15 cellular contexts compared by ENCODE assay signal in the genomic region with DNA sequence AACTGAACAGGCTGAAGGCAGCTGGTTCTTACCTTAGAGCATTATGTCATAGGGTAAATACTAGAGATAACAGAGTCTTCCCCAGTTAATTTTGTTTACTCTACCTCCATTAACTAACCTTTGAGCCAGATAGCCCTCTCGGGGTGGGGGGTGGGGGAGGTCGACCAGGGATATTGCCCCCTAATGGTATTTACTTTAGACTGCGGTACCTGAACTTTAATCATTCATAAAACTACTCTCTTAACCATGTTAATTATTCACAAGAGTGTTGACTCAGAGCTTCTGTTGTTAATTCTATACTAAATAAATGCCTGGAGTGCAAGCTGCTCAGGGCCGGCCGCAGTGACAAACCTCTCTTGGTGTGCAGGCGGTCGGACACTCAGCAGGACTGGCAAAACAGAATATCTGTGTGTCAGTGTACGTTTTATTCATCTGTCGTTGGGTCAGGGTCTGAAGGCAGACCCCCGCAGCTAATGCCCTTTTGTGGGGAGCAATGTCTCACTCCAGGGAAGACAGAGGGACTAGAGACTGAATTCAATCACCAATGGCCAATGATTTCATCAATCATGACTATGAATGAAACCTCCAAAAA.
DNase-seq lines count a peak whose midpoint lies in the region; ATAC-seq and TF ChIP-seq lines count a peak whose summit lies in the region.
"Had no signal": no experiment of that assay in that cellular context is flagged by ENCODE, and none has a peak within 500 bp of the region (broad histone marks: within the 10 kb centered on the region; RNA-seq: fewer than 3 reads in every experiment).

No MANE protein-coding gene starts in this region.

- H3K4me3 ChIP-seq in epithelial cell of proximal tubule (ENCODE audit: low read depth, low read length), result peak overlapping the region; percentile 51
- H3K4me3 ChIP-seq: BLaER1, heart left ventricle, lower lobe of right lung had no signal

- no peaks in the 10 kb centered on the region for H3K4me1 ChIP-seq in foreskin keratinocyte
- H3K4me1 ChIP-seq: BLaER1, lower lobe of right lung had no signal

- H3K36me3 Mint-ChIP-seq in activated CD4-positive, alpha-beta T cell treated with anti-CD3 and anti-CD28 coated beads for 36 hours (ENCODE audit: low read depth), result no peaks in the 10 kb centered on the region
- peaks cover 3% of the 10 kb centered on the region; the same call in 1 of the 2 replicates for H3K36me3 Mint-ChIP-seq in WTC11
- H3K36me3 Mint-ChIP-seq in activated CD8-positive, alpha-beta T cell treated with anti-CD3 and anti-CD28 coated beads, Interleukin-2, amount 10 ng/mL, durations not matched to agents 7 days and 5 days (ENCODE audit: low read depth), result no peaks in the 10 kb centered on the region

- intact Hi-C loops in activated CD4-positive, alpha-beta T cell treated with anti-CD3 and anti-CD28 coated beads for 36 hours (cut with DNase I, micrococcal nuclease), result no loop called here

- peaks cover 4% of the 10 kb centered on the region for H3K27me3 Mint-ChIP-seq in activated CD4-positive, alpha-beta T cell treated with anti-CD3 and anti-CD28 coated beads for 36 hours
- no peaks in the 10 kb centered on the region for H3K27me3 Mint-ChIP-seq in WTC11 (ENCODE audit: low read depth)
- no peaks in the 10 kb centered on the region for H3K27me3 Mint-ChIP-seq in activated CD8-positive, alpha-beta T cell treated with anti-CD3 and anti-CD28 coated beads, Interleukin-2, amount 10 ng/mL, durations not matched to agents 7 days and 5 days (ENCODE audit: low read depth)

- H3K9me3 Mint-ChIP-seq in activated CD4-positive, alpha-beta T cell treated with anti-CD3 and anti-CD28 coated beads for 36 hours (ENCODE audit: low read depth), result peaks cover 2% of the 10 kb centered on the region
- H3K9me3 Mint-ChIP-seq in WTC11, result peaks cover 19% of the 10 kb centered on the region
- H3K9me3 Mint-ChIP-seq in activated CD8-positive, alpha-beta T cell treated with anti-CD3 and anti-CD28 coated beads, Interleukin-2, amount 10 ng/mL, durations not matched to agents 7 days and 5 days (ENCODE audit: insufficient read depth), result no peaks in the 10 kb centered on the region

- H3K4me3 Mint-ChIP-seq in activated CD4-positive, alpha-beta T cell treated with anti-CD3 and anti-CD28 coated beads for 36 hours, result no peak overlapping the region
- no peak overlapping the region for H3K4me3 Mint-ChIP-seq in WTC11
- no peak overlapping the region for H3K4me3 Mint-ChIP-seq in activated CD8-positive, alpha-beta T cell treated with anti-CD3 and anti-CD28 coated beads, Interleukin-2, amount 10 ng/mL, durations not matched to agents 7 days and 5 days
- H3K4me3 Mint-ChIP-seq: activated naive CD8-positive, alpha-beta T cell treated with anti-CD3 and anti-CD28 coated beads, Interleukin-2, amount 50 U/mL, for 24 hours had no signal

- no peak overlapping the region for H3K27ac ChIP-seq in foreskin keratinocyte
- H3K27ac ChIP-seq: BLaER1, heart left ventricle, lower lobe of right lung had no signal

- TF ChIP-seq CTCF in epithelial cell of proximal tubule (conservative IDR thresholded peaks at IDR 0.05; ENCODE audit: low read depth, low read length) (no peak), WTC11 (IDR thresholded peaks at IDR 0.05) (no peak), foreskin keratinocyte (conservative IDR thresholded peaks at IDR 0.05) (no peak)

- DNase-seq in HK-2 (ENCODE audit: unreplicated experiment) (peak; percentile 72), NCI-H345 (lab: John Stamatoyannopoulos, UW) (peak; percentile 33), epithelial cell of proximal tubule (ENCODE audit: low read depth) (peak; percentile 81), renal cortical epithelial cell (ENCODE audit: low read depth) (peak; percentile 97), WTC11 (ENCODE audit: low spot score) (no peak), foreskin keratinocyte (no peak)
- no peak for DNase-seq in activated CD4-positive, alpha-beta T cell treated with anti-CD3 and anti-CD28 coated beads for 36 hours
- no peak for DNase-seq in activated CD8-positive, alpha-beta T cell treated with anti-CD3 and anti-CD28 coated beads, Interleukin-2, amount 10 ng/mL, durations not matched to agents 7 days and 5 days
- DNase-seq: activated CD4-positive, CD25-positive, alpha-beta regulatory T cell; activated naive CD8-positive, alpha-beta T cell treated with anti-CD3 and anti-CD28 coated beads, Interleukin-2, amount 50 U/mL, for 24 hours; heart left ventricle; lower lobe of right lung; NCI-H1694; stimulated activated naive CD8-positive, alpha-beta T cell treated with anti-CD3 and anti-CD28 coated beads, Interleukin-15, Interleukin-2, amounts not matched to agents 100 U/mL and 50 U/mL, for 24 hours had no signal

- POLR2A ChIA-PET in activated CD4-positive, alpha-beta T cell treated with anti-CD3 and anti-CD28 coated beads for 36 hours (lab: Charles Lee), result no interaction called here
- POLR2A ChIA-PET in WTC11 (lab: Charles Lee), result no interaction called here
- POLR2A ChIA-PET in activated CD8-positive, alpha-beta T cell treated with anti-CD3 and anti-CD28 coated beads, Interleukin-2, amount 10 ng/mL, durations not matched to agents 7 days and 5 days (lab: Charles Lee), result no interaction called here

- ATAC-seq in activated CD4-positive, alpha-beta T cell treated with anti-CD3 and anti-CD28 coated beads for 36 hours, result no peak
- ATAC-seq in WTC11 (no peak), foreskin keratinocyte (no peak)
- ATAC-seq in activated CD8-positive, alpha-beta T cell treated with anti-CD3 and anti-CD28 coated beads, Interleukin-2, amount 10 ng/mL, durations not matched to agents 7 days and 5 days, result no peak
- ATAC-seq: activated naive CD8-positive, alpha-beta T cell treated with anti-CD3 and anti-CD28 coated beads, Interleukin-2, amount 50 U/mL, for 24 hours; heart left ventricle; stimulated activated naive CD8-positive, alpha-beta T cell treated with anti-CD3 and anti-CD28 coated beads, Interleukin-15, Interleukin-2, amounts not matched to agents 100 U/mL and 50 U/mL, for 24 hours had no signal

- no peaks in the 10 kb centered on the region for H3K4me1 Mint-ChIP-seq in activated CD4-positive, alpha-beta T cell treated with anti-CD3 and anti-CD28 coated beads for 36 hours
- peaks cover 14% of the 10 kb centered on the region for H3K4me1 Mint-ChIP-seq in WTC11
- no peaks in the 10 kb centered on the region for H3K4me1 Mint-ChIP-seq in activated CD8-positive, alpha-beta T cell treated with anti-CD3 and anti-CD28 coated beads, Interleukin-2, amount 10 ng/mL, durations not matched to agents 7 days and 5 days (ENCODE audit: low read depth)
- H3K4me1 Mint-ChIP-seq: activated naive CD8-positive, alpha-beta T cell treated with anti-CD3 and anti-CD28 coated beads, Interleukin-2, amount 50 U/mL, for 24 hours had no signal

- no peak overlapping the region for H3K27ac Mint-ChIP-seq in activated CD4-positive, alpha-beta T cell treated with anti-CD3 and anti-CD28 coated beads for 36 hours
- no peak overlapping the region for H3K27ac Mint-ChIP-seq in WTC11
- no peak overlapping the region for H3K27ac Mint-ChIP-seq in activated CD8-positive, alpha-beta T cell treated with anti-CD3 and anti-CD28 coated beads, Interleukin-2, amount 10 ng/mL, durations not matched to agents 7 days and 5 days
- H3K27ac Mint-ChIP-seq: activated naive CD8-positive, alpha-beta T cell treated with anti-CD3 and anti-CD28 coated beads, Interleukin-2, amount 50 U/mL, for 24 hours had no signal

- no peaks in the 10 kb centered on the region for H3K27me3 ChIP-seq in foreskin keratinocyte
- H3K27me3 ChIP-seq: BLaER1, heart left ventricle had no signal

- CTCF ChIA-PET in activated CD4-positive, alpha-beta T cell treated with anti-CD3 and anti-CD28 coated beads for 36 hours (lab: Charles Lee), result no interaction called here
- CTCF ChIA-PET in WTC11 (lab: Charles Lee), result interaction anchor here (1.2 kb wide), 1 partner anchor 30 kb away, joined by 3 read pairs; no protein-coding TSS in a partner anchor
- CTCF ChIA-PET in activated CD8-positive, alpha-beta T cell treated with anti-CD3 and anti-CD28 coated beads, Interleukin-2, amount 10 ng/mL, durations not matched to agents 7 days and 5 days (lab: Charles Lee), result no interaction called here

TF ChIP-seq in WTC11, 78 proteins besides CTCF, POLR2A, EP300 and RAD21 (continues in another document):
- no peak for TF ChIP-seq ETV6 (CRISPR knock-in tag; IDR thresholded peaks at IDR 0.05)
- TF ChIP-seq, protein P1, sequence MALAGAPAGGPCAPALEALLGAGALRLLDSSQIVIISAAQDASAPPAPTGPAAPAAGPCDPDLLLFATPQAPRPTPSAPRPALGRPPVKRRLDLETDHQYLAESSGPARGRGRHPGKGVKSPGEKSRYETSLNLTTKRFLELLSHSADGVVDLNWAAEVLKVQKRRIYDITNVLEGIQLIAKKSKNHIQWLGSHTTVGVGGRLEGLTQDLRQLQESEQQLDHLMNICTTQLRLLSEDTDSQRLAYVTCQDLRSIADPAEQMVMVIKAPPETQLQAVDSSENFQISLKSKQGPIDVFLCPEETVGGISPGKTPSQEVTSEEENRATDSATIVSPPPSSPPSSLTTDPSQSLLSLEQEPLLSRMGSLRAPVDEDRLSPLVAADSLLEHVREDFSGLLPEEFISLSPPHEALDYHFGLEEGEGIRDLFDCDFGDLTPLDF (CRISPR knock-in tag; IDR thresholded peaks at IDR 0.05), result no peak
- no peak for TF ChIP-seq ZNF232 (CRISPR knock-in tag; IDR thresholded peaks at IDR 0.05)
- TF ChIP-seq NFYB (CRISPR knock-in tag; conservative IDR thresholded peaks at IDR 0.05; ENCODE audit: low read depth), result no peak
- no peak for TF ChIP-seq TEAD1 (CRISPR knock-in tag; IDR thresholded peaks at IDR 0.05)
- TF ChIP-seq TP53 (CRISPR knock-in tag; IDR thresholded peaks at IDR 0.05), result no peak
- TF ChIP-seq, protein P2, sequence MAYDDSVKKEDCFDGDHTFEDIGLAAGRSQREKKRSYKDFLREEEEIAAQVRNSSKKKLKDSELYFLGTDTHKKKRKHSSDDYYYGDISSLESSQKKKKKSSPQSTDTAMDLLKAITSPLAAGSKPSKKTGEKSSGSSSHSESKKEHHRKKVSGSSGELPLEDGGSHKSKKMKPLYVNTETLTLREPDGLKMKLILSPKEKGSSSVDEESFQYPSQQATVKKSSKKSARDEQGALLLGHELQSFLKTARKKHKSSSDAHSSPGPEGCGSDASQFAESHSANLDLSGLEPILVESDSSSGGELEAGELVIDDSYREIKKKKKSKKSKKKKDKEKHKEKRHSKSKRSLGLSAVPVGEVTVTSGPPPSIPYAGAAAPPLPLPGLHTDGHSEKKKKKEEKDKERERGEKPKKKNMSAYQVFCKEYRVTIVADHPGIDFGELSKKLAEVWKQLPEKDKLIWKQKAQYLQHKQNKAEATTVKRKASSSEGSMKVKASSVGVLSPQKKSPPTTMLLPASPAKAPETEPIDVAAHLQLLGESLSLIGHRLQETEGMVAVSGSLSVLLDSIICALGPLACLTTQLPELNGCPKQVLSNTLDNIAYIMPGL (CRISPR knock-in tag; IDR thresholded peaks at IDR 0.05), result no peak

Comparison
In these comparisons a context has a peak if more than half of its experiments do, and no peak if none do; other contexts are left out.
1. DNase-seq: peak in HK-2 (single experiment), NCI-H345 (single experiment), epithelial cell of proximal tubule (single experiment) and renal cortical epithelial cell (single experiment); none in activated CD4-positive, alpha-beta T cell treated with anti-CD3 and anti-CD28 coated beads for 36 hours (single experiment), WTC11 (single experiment), activated CD8-positive, alpha-beta T cell treated with anti-CD3 and anti-CD28 coated beads, Interleukin-2, amount 10 ng/mL, durations not matched to agents 7 days and 5 days (single experiment) and foreskin keratinocyte (0 of 2).